9 cellular contexts compared by ENCODE assay signal in genomic region chr22:20777420-20778177, GRCh38. TPM values are rescaled to one million over a fixed set of nuclear protein-coding genes. Genes with fewer than 3 reads are reported as not detected.
DNase-seq lines count a peak whose midpoint lies in the region; ATAC-seq lines count a peak whose summit lies in the region.
"Had no signal": no experiment of that assay in that cellular context is flagged by ENCODE, and none has a peak within 500 bp of the region (broad histone marks: within the 10 kb centered on the region; RNA-seq: fewer than 3 reads in every experiment).

No MANE protein-coding gene starts in this region.

- DNase-seq in DMS53 (lab: John Stamatoyannopoulos, UW) (peak; percentile 60), NCI-H2081 (lab: John Stamatoyannopoulos, UW) (peak; percentile 39 to 68), myocyte (ENCODE audit: low read depth) (peak; percentile 65), globus pallidus (ENCODE audit: low spot score) (no peak), NOMO-1 (lab: John Stamatoyannopoulos, UW; ENCODE audit: unreplicated experiment in 2 of 2) (no peak), SKM-1 (lab: John Stamatoyannopoulos, UW; ENCODE audit: unreplicated experiment) (no peak)
- no peak for DNase-seq in central memory CD8-positive, alpha-beta T cell (ENCODE audit: low spot score in 2 of 2)
- DNase-seq in activated CD4-positive, alpha-beta T cell treated with anti-CD3 and anti-CD28 coated beads, Interleukin-2, amount 50 U/mL, for 1 hour: no peak

- H3K27me3 Mint-ChIP-seq in central memory CD8-positive, alpha-beta T cell: no peaks in the 10 kb centered on the region

- peak overlapping the region; percentile 38 for H3K27ac Mint-ChIP-seq in central memory CD8-positive, alpha-beta T cell (ENCODE audit: low read depth)

- no peaks in the 10 kb centered on the region for H3K9me3 Mint-ChIP-seq in central memory CD8-positive, alpha-beta T cell
- H3K9me3 Mint-ChIP-seq: neural crest cell had no signal

- H3K4me3 Mint-ChIP-seq in central memory CD8-positive, alpha-beta T cell: no peak overlapping the region
- H3K4me3 Mint-ChIP-seq: neural crest cell had no signal

- H3K36me3 Mint-ChIP-seq in central memory CD8-positive, alpha-beta T cell (ENCODE audit: insufficient read depth): peaks cover 33% of the 10 kb centered on the region

- H3K4me1 Mint-ChIP-seq in central memory CD8-positive, alpha-beta T cell: no peaks in the 10 kb centered on the region
- H3K4me1 Mint-ChIP-seq: neural crest cell had no signal

- no peak for ATAC-seq in central memory CD8-positive, alpha-beta T cell (replicated peaks; ENCODE audit: extremely low read depth, poor library complexity, severe bottlenecking)

RNA-seq across cellular contexts. Expression of gene SERPIND1, which starts 3.7 kb away (rescaled TPM):
- not detected in 2 replicates for total RNA-seq in myocyte
- 0.10 TPM for polyA plus RNA-seq in myocyte (2012)
- total RNA-seq: neural crest cell had no signal

Comparison
In these comparisons a context has a peak if more than half of its experiments do, and no peak if none do; other contexts are left out.
1. DNase-seq: peak in DMS53 (single experiment), NCI-H2081 (2 of 2) and myocyte (single experiment); none in central memory CD8-positive, alpha-beta T cell (0 of 2), globus pallidus (single experiment), NOMO-1 (0 of 2), activated CD4-positive, alpha-beta T cell treated with anti-CD3 and anti-CD28 coated beads, Interleukin-2, amount 50 U/mL, for 1 hour (single experiment) and SKM-1 (single experiment).